13 cellular contexts compared by ENCODE assay signal in genomic region chr1:8410791-8411190, GRCh38.
DNase-seq lines count a peak whose midpoint lies in the region; ATAC-seq and TF ChIP-seq lines count a peak whose summit lies in the region.
"Had no signal": no experiment of that assay in that cellular context is flagged by ENCODE, and none has a peak within 500 bp of the region (broad histone marks: within the 10 kb centered on the region; RNA-seq: fewer than 3 reads in every experiment).

No MANE protein-coding gene starts in this region.

- no peak overlapping the region for H3K4me3 Mint-ChIP-seq in activated CD4-positive, alpha-beta T cell treated with anti-CD3 and anti-CD28 coated beads for 36 hours
- peak overlapping the region in 7 of 10 donors; percentile 9 to 70 (median 55) for H3K4me3 Mint-ChIP-seq in naive thymus-derived CD4-positive, alpha-beta T cell
- no peak overlapping the region for H3K4me3 Mint-ChIP-seq in CD14-positive monocyte
- H3K4me3 Mint-ChIP-seq: activated naive CD8-positive, alpha-beta T cell treated with anti-CD3 and anti-CD28 coated beads for 36 hours had no signal

- H3K27ac ChIP-seq in caudate nucleus (ENCODE audit: low read depth, low read length) (peak overlapping the region; percentile 73), thyroid gland (peak overlapping the region in 2 of 3 donors; percentile 80 to 81)
- H3K27ac ChIP-seq in naive thymus-derived CD4-positive, alpha-beta T cell (ENCODE audit: low read depth, low read length): no peak overlapping the region
- H3K27ac ChIP-seq: ovary had no signal

- no peak overlapping the region for H3K4me3 ChIP-seq in naive thymus-derived CD4-positive, alpha-beta T cell (ENCODE audit: low read length)
- H3K4me3 ChIP-seq in thyroid gland (replicated peaks in 1 of 3): no peak overlapping the region
- H3K4me3 ChIP-seq: ovary had no signal

- no peaks in the 10 kb centered on the region for H3K27me3 ChIP-seq in naive thymus-derived CD4-positive, alpha-beta T cell (ENCODE audit: control insufficient read depth in 2 of 2, insufficient read depth in 2 of 2, low read length in 2 of 2)
- H3K27me3 ChIP-seq in thyroid gland: no peaks in the 10 kb centered on the region
- H3K27me3 ChIP-seq: ovary had no signal

- no peaks in the 10 kb centered on the region for H3K9me3 ChIP-seq in naive thymus-derived CD4-positive, alpha-beta T cell (ENCODE audit: control insufficient read depth in 2 of 3, low read length in 3 of 3)
- H3K9me3 ChIP-seq in thyroid gland: no peaks in the 10 kb centered on the region
- H3K9me3 ChIP-seq: ovary had no signal

- POLR2A ChIA-PET in activated CD4-positive, alpha-beta T cell treated with anti-CD3 and anti-CD28 coated beads for 36 hours (lab: Charles Lee): interaction anchor here (1.6 kb wide), 1 partner anchor 8 kb away, joined by 4 read pairs; no protein-coding TSS in a partner anchor
- POLR2A ChIA-PET in naive thymus-derived CD4-positive, alpha-beta T cell (lab: Charles Lee): interaction anchor here (1.0 to 2.2 kb wide), 3 partner anchors 8 to 114 kb away, joined by 4 to 7 read pairs (median 6); no protein-coding TSS in a partner anchor

- peaks cover 0 to 17% (median 0%) of the 10 kb centered on the region in 3 experiments for H3K36me3 ChIP-seq in naive thymus-derived CD4-positive, alpha-beta T cell (ENCODE audit: control insufficient read depth in 2 of 3, insufficient read depth in 3 of 3, low read length in 3 of 3)
- peaks cover 0 to 2% of the 10 kb centered on the region in 2 donors for H3K36me3 ChIP-seq in thyroid gland
- H3K36me3 ChIP-seq: ovary had no signal

- CTCF ChIA-PET in activated CD4-positive, alpha-beta T cell treated with anti-CD3 and anti-CD28 coated beads for 36 hours (lab: Charles Lee): interaction anchor here (0.8 to 3.9 kb wide), 4 partner anchors 10 to 439 kb away, joined by 3 to 34 read pairs (median 4); no protein-coding TSS in a partner anchor
- CTCF ChIA-PET in naive thymus-derived CD4-positive, alpha-beta T cell (lab: Charles Lee): interaction anchor here (0.9 to 2.1 kb wide), 4 partner anchors 8 to 151 kb away, joined by 3 to 14 read pairs (median 3); no protein-coding TSS in a partner anchor

- H3K4me1 ChIP-seq in naive thymus-derived CD4-positive, alpha-beta T cell (ENCODE audit: control insufficient read depth in 2 of 2, insufficient read depth in 2 of 2, low read length in 2 of 2): peaks cover 29 to 44% of the 10 kb centered on the region in 2 donors
- H3K4me1 ChIP-seq in thyroid gland: peaks cover 70 to 84% of the 10 kb centered on the region in 2 donors

- TF ChIP-seq CTCF in thyroid gland (IDR thresholded peaks at IDR 0.05) (no peak), CD14-positive monocyte (IDR thresholded peaks at IDR 0.05) (no peak)

- no peak for DNase-seq in activated CD4-positive, alpha-beta T cell treated with anti-CD3 and anti-CD28 coated beads for 36 hours
- DNase-seq in activated CD4-positive, alpha-beta T cell treated with anti-CD3 and anti-CD28 coated beads for 48 hours: no peak
- DNase-seq in caudate nucleus (lab: John Stamatoyannopoulos, UW) (no peak), thyroid gland (no peak), CD14-positive monocyte (ENCODE audit: low spot score) (no peak), amniotic stem cell (lab: John Stamatoyannopoulos, UW) (no peak)
- DNase-seq in naive thymus-derived CD4-positive, alpha-beta T cell: no peak
- no peak for DNase-seq in stimulated activated naive CD4-positive, alpha-beta T cell (lab: John Stamatoyannopoulos, UW)
- DNase-seq: activated CD4-positive, CD25-positive, alpha-beta regulatory T cell treated with anti-CD3 and anti-CD28 coated beads, Interleukin-2, amount 50 U/mL, for 72 hours; activated naive CD8-positive, alpha-beta T cell treated with anti-CD3 and anti-CD28 coated beads for 36 hours; NCI-H187; NCI-H524 treated with DMSO at 0.1 percent for 48 hours; ovary had no signal

- no peaks in the 10 kb centered on the region for H3K27me3 Mint-ChIP-seq in activated CD4-positive, alpha-beta T cell treated with anti-CD3 and anti-CD28 coated beads for 36 hours
- no peaks in the 10 kb centered on the region for H3K27me3 Mint-ChIP-seq in naive thymus-derived CD4-positive, alpha-beta T cell
- peaks cover 0 to 4% (median 0%) of the 10 kb centered on the region in 3 donors for H3K27me3 Mint-ChIP-seq in CD14-positive monocyte (ENCODE audit: low read depth in 3 of 3)
- H3K27me3 Mint-ChIP-seq: activated naive CD8-positive, alpha-beta T cell treated with anti-CD3 and anti-CD28 coated beads for 36 hours had no signal

- ATAC-seq in activated CD4-positive, alpha-beta T cell treated with anti-CD3 and anti-CD28 coated beads for 36 hours: no peak
- no peak for ATAC-seq in naive thymus-derived CD4-positive, alpha-beta T cell

- peaks cover 50% of the 10 kb centered on the region for H3K36me3 Mint-ChIP-seq in activated CD4-positive, alpha-beta T cell treated with anti-CD3 and anti-CD28 coated beads for 36 hours (ENCODE audit: low read depth)
- peaks cover under 1 to 40% (median 23%) of the 10 kb centered on the region in 5 donors for H3K36me3 Mint-ChIP-seq in naive thymus-derived CD4-positive, alpha-beta T cell
- H3K36me3 Mint-ChIP-seq in CD14-positive monocyte: peaks cover 69 to 81% of the 10 kb centered on the region in 2 donors

- WGBS in thyroid gland, 2 donors: 82 to 84% methylated on average over 3 of the region's 3 CpGs

- peaks cover 59% of the 10 kb centered on the region for H3K4me1 Mint-ChIP-seq in activated CD4-positive, alpha-beta T cell treated with anti-CD3 and anti-CD28 coated beads for 36 hours
- peaks cover 45 to 88% (median 72%) of the 10 kb centered on the region in 7 donors for H3K4me1 Mint-ChIP-seq in naive thymus-derived CD4-positive, alpha-beta T cell
- peaks cover 24% of the 10 kb centered on the region for H3K4me1 Mint-ChIP-seq in CD14-positive monocyte

- no peaks in the 10 kb centered on the region for H3K9me3 Mint-ChIP-seq in activated CD4-positive, alpha-beta T cell treated with anti-CD3 and anti-CD28 coated beads for 36 hours (ENCODE audit: low read depth)
- H3K9me3 Mint-ChIP-seq in naive thymus-derived CD4-positive, alpha-beta T cell: peaks cover 0 to 4% (median 0%) of the 10 kb centered on the region in 11 donors
- H3K9me3 Mint-ChIP-seq in CD14-positive monocyte: no peaks in the 10 kb centered on the region
- H3K9me3 Mint-ChIP-seq: activated naive CD8-positive, alpha-beta T cell treated with anti-CD3 and anti-CD28 coated beads for 36 hours had no signal

- intact Hi-C loops in activated CD4-positive, alpha-beta T cell treated with anti-CD3 and anti-CD28 coated beads for 36 hours (cut with DNase I, micrococcal nuclease): no loop called here
- intact Hi-C loops in naive thymus-derived CD4-positive, alpha-beta T cell (cut with micrococcal nuclease): no loop called here
- intact Hi-C loops in thyroid gland (cut with DNase I) (no loop called here), CD14-positive monocyte (cut with micrococcal nuclease) (no loop called here)

- peak overlapping the region; percentile 3 for H3K27ac Mint-ChIP-seq in activated CD4-positive, alpha-beta T cell treated with anti-CD3 and anti-CD28 coated beads for 36 hours
- H3K27ac Mint-ChIP-seq in naive thymus-derived CD4-positive, alpha-beta T cell: peak overlapping the region in 8 of 9 donors; percentile 12 to 82 (median 46)
- peak overlapping the region in 1 of 7 donors; percentile 23 for H3K27ac Mint-ChIP-seq in CD14-positive monocyte
- H3K27ac Mint-ChIP-seq: activated naive CD8-positive, alpha-beta T cell treated with anti-CD3 and anti-CD28 coated beads for 36 hours had no signal

- no peak for TF ChIP-seq POLR2A in thyroid gland (IDR thresholded peaks at IDR 0.05)

Comparison
In these comparisons a context has a peak if more than half of its experiments do, and no peak if none do; other contexts are left out.
1. H3K4me3 Mint-ChIP-seq: peak in naive thymus-derived CD4-positive, alpha-beta T cell (7 of 10); none in activated CD4-positive, alpha-beta T cell treated with anti-CD3 and anti-CD28 coated beads for 36 hours (single experiment) and CD14-positive monocyte (0 of 2).